19 cellular contexts compared by ENCODE assay signal in genomic region chr12:67911293-67911637, GRCh38.
DNase-seq lines count a peak whose midpoint lies in the region; ATAC-seq and TF ChIP-seq lines count a peak whose summit lies in the region.
"Had no signal": no experiment of that assay in that cellular context is flagged by ENCODE, and none has a peak within 500 bp of the region (broad histone marks: within the 10 kb centered on the region; RNA-seq: fewer than 3 reads in every experiment).

No MANE protein-coding gene starts in this region.

- POLR2A ChIA-PET in A673 (lab: Charles Lee; ENCODE audit: low non-redundant PET): no interaction called here

- H3K9me3 ChIP-seq in mammary epithelial cell (replicated peaks; ENCODE audit: insufficient read depth, low read length) (no peaks in the 10 kb centered on the region), right cardiac atrium (ENCODE audit: control insufficient read depth, low read length) (no peaks in the 10 kb centered on the region), testis (no peaks in the 10 kb centered on the region), A673 (ENCODE audit: low read depth, low read length, poor library complexity, severe bottlenecking) (no peaks in the 10 kb centered on the region)
- H3K9me3 ChIP-seq: neutrophil, right lobe of liver had no signal

- BruUV-seq in mammary epithelial cell (replicated peaks; lab: Mats Ljungman, UMichigan) (no TSS peak), A673 (replicated peaks; lab: Mats Ljungman, UMichigan) (no TSS peak)

- no peak for TF ChIP-seq CTCF in mammary epithelial cell (conservative IDR thresholded peaks at IDR 0.05 in 1 of 2, IDR thresholded peaks at IDR 0.05 in 1 of 2; ENCODE audit: extremely low read depth in 1 of 2, insufficient read depth in 1 of 2, low read depth in 1 of 2, low read length in 2 of 2)
- TF ChIP-seq CTCF in testis (IDR thresholded peaks at IDR 0.05): no peak
- TF ChIP-seq CTCF in A673 (conservative IDR thresholded peaks at IDR 0.05; ENCODE audit: low read depth, low read length): no peak

- intact Hi-C loops in mammary epithelial cell (cut with micrococcal nuclease): no loop called here
- intact Hi-C loops in right cardiac atrium (cut with DNase I): no loop called here
- intact Hi-C loops in testis (cut with DNase I; ENCODE audit: low total_unique reads): no loop called here
- intact Hi-C loops in A673 (cut with micrococcal nuclease; ENCODE audit: unreplicated experiment): no loop called here

- H3K36me3 ChIP-seq in mammary epithelial cell (ENCODE audit: insufficient read depth, low read length): no peaks in the 10 kb centered on the region
- no peaks in the 10 kb centered on the region for H3K36me3 ChIP-seq in testis (ENCODE audit: low read depth, missing control alignments)
- no peaks in the 10 kb centered on the region for H3K36me3 ChIP-seq in A673 (ENCODE audit: insufficient read depth, low read length, poor library complexity, severe bottlenecking)
- H3K36me3 ChIP-seq: neutrophil, right lobe of liver had no signal

- peak overlapping the region; percentile 31 for H2AFZ ChIP-seq in mammary epithelial cell (ENCODE audit: low read depth, low read length)

- WGBS in mammary epithelial cell (ENCODE audit: low coverage, missing lambda C conversion rate): 16% methylated on average over 5 of the region's 5 CpGs
- WGBS in right cardiac atrium: 32% methylated on average over 5 of the region's 5 CpGs
- WGBS in testis, 2 donors: 42 to 57% methylated on average over 5 of the region's 5 CpGs

- H3K4me1 ChIP-seq in mammary epithelial cell (ENCODE audit: insufficient read depth, low read length) (peaks cover 29% of the 10 kb centered on the region), right cardiac atrium (ENCODE audit: control insufficient read depth, insufficient read depth, low read length) (no peaks in the 10 kb centered on the region), testis (no peaks in the 10 kb centered on the region), A673 (ENCODE audit: insufficient read depth, low read length, poor library complexity, severe bottlenecking) (no peaks in the 10 kb centered on the region)
- H3K4me1 ChIP-seq: right lobe of liver had no signal

- no peak overlapping the region for H3K9ac ChIP-seq in mammary epithelial cell (ENCODE audit: insufficient read depth, low read length)

- DNase-seq in NCI-H1092 treated with DMSO at 0.1 percent for 48 hours (lab: John Stamatoyannopoulos, UW): peak; percentile 2
- DNase-seq in NCI-H1092 (lab: John Stamatoyannopoulos, UW): no peak
- DNase-seq in mammary epithelial cell: no peak
- peak; percentile 48 to 71 (median 69) for DNase-seq in right cardiac atrium
- peak; percentile 28 for DNase-seq in testis
- no peak for DNase-seq in A673 (ENCODE audit: low spot score)
- DNase-seq: 8988T; activated CD4-positive, alpha-beta memory T cell treated with anti-CD3 and anti-CD28 coated beads for 36 hours; activated T-cell treated with anti-CD3 and anti-CD28 coated beads, Interleukin-2, amount 50 U/mL, for 24 hours; central memory CD4-positive, alpha-beta T cell; effector memory CD8-positive, alpha-beta T cell; NCI-H1694 treated with DMSO at 0.1 percent for 48 hours; NCI-H526 treated with DMSO at 0.1 percent for 48 hours; right lobe of liver; stimulated activated CD4-positive, alpha-beta T cell treated with anti-CD3 and anti-CD28 coated beads, Interleukin-2, amount 100 ng/mL, for 48 hours had no signal

- ATAC-seq in right cardiac atrium (peak; percentile 90 to 93), GM21381 (IDR thresholded peaks at IDR 0.05; ENCODE audit: unreplicated experiment) (no peak), HG03457 (IDR thresholded peaks at IDR 0.05; ENCODE audit: unreplicated experiment) (no peak)
- ATAC-seq: effector memory CD8-positive, alpha-beta T cell; Panc1; right lobe of liver had no signal

- no peak overlapping the region for H3K4me2 ChIP-seq in mammary epithelial cell (ENCODE audit: insufficient read depth, low read depth, low read length)

- no peak for TF ChIP-seq POLR2A in testis (IDR thresholded peaks at IDR 0.05)

- H3K4me3 ChIP-seq in mammary epithelial cell (replicated peaks in 1 of 3; ENCODE audit: insufficient read depth in 1 of 3, low read depth in 2 of 3, low read length in 3 of 3) (no peak overlapping the region), right cardiac atrium (ENCODE audit: low read length) (no peak overlapping the region), testis (no peak overlapping the region), A673 (ENCODE audit: low read depth, low read length, poor library complexity, severe bottlenecking) (no peak overlapping the region)
- H3K4me3 ChIP-seq: right lobe of liver had no signal

- CTCF ChIA-PET in mammary epithelial cell (lab: Charles Lee; ENCODE audit: low non-redundant PET) (interaction anchor here (0.5 kb wide), 1 partner anchor 8 kb away, joined by 3 read pairs; no protein-coding TSS in a partner anchor), A673 (lab: Charles Lee) (no interaction called here)

- in situ Hi-C loops in mammary epithelial cell (cut with MboI; ENCODE audit: low sequenced_read_pairs in 2 of 2): no loop called here

- H3K27ac ChIP-seq in mammary epithelial cell (ENCODE audit: insufficient read depth, low read depth, low read length) (peak overlapping the region; percentile 53), right cardiac atrium (ENCODE audit: low read length) (peak overlapping the region; percentile 50), testis (no peak overlapping the region), A673 (ENCODE audit: low read depth, low read length, poor library complexity, severe bottlenecking) (no peak overlapping the region)
- H3K27ac ChIP-seq: neutrophil, right lobe of liver had no signal

- H3K27me3 ChIP-seq in mammary epithelial cell (ENCODE audit: insufficient read depth, low read length): no peaks in the 10 kb centered on the region
- no peaks in the 10 kb centered on the region for H3K27me3 ChIP-seq in right cardiac atrium (ENCODE audit: control insufficient read depth, insufficient read depth)
- no peaks in the 10 kb centered on the region for H3K27me3 ChIP-seq in testis
- peaks cover 6% of the 10 kb centered on the region for H3K27me3 ChIP-seq in A673 (replicated peaks; ENCODE audit: insufficient read depth, low read depth, low read length, poor library complexity)
- H3K27me3 ChIP-seq: neutrophil, right lobe of liver had no signal

- H3K79me2 ChIP-seq in mammary epithelial cell (ENCODE audit: insufficient read depth, low read length): no peaks in the 10 kb centered on the region

- H4K20me1 ChIP-seq in mammary epithelial cell (ENCODE audit: insufficient read depth, low read length): no peaks in the 10 kb centered on the region

- dilution Hi-C loops in mammary epithelial cell (cut with HindIII; ENCODE audit: low sequenced_read_pairs): no loop called here

Comparison
In these comparisons a context has a peak if more than half of its experiments do, and no peak if none do; other contexts are left out.
1. DNase-seq: peak in NCI-H1092 treated with DMSO at 0.1 percent for 48 hours (single experiment), right cardiac atrium (3 of 3) and testis (single experiment); none in NCI-H1092 (single experiment), mammary epithelial cell (single experiment) and A673 (single experiment).
2. H3K27ac ChIP-seq: peak in mammary epithelial cell (single experiment) and right cardiac atrium (single experiment); none in testis (0 of 2) and A673 (single experiment).
3. ATAC-seq: peak in right cardiac atrium (2 of 2); none in GM21381 (single experiment) and HG03457 (single experiment).